ENCODE assay signal across 28 cellular contexts in the genomic region with DNA sequence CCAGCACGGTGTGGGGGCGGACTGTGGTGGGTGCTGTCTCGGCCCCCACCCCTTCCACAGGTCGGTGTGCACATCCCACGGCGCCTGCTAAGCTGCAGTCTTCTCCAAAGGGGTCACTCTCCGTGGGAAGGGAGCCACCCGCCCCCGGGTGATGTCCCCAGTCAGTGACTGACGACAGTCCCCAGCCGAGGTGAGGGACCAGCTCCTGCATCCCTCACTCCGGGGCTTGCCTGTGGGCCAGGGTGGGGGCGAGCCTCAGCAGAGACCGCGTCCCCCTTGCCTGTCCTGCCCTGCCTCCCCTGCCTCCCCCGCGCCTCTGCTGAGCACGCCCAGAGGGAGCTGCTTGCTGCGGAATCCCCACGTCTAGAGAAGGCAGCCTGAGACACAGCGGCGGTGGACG.
"Had no signal": no experiment of that assay in that cellular context is flagged by ENCODE, and none has a peak within 500 bp of the region (broad histone marks: within the 10 kb centered on the region; RNA-seq: fewer than 3 reads in every experiment).

No MANE protein-coding gene starts in this region.

- DNase-seq: activated B cell treated with CpG ODN at 0.5 μM for 24 hours; activated CD4-positive, alpha-beta T cell treated with anti-CD3 and anti-CD28 coated beads for 1 hour; activated CD4-positive, alpha-beta T cell treated with anti-CD3 and anti-CD28 coated beads, Interleukin-2, amount 10 ng/mL, durations not matched to agents 24 days and 14 days; activated CD4-positive, alpha-beta T cell treated with anti-CD3 and anti-CD28 coated beads, Interleukin-2, amount 50 U/mL, for 48 hours; activated CD8-positive, alpha-beta memory T cell treated with anti-CD3 and anti-CD28 coated beads, Interleukin-2, amount 10 ng/mL, durations not matched to agents 7 days and 5 days; activated effector memory CD4-positive, alpha-beta T cell treated with Interleukin-2 at 50 U/mL for 16 hours; activated naive CD4-positive, alpha-beta T cell; activated T-cell treated with anti-CD3 and anti-CD28 coated beads, Interleukin-2, amount 50 U/mL, for 24 hours; MG63; MV-4-11; NCI-H1092 treated with DMSO at 0.1 percent for 48 hours; NCI-H1417 treated with DMSO at 0.1 percent for 48 hours; NCI-H1694; NCI-H2029; NCI-H2107; NCI-H510A treated with DMSO at 0.1 percent for 48 hours; NCI-H69; NK-92 treated with Interleukin-12 subunit alpha and Interleukin-12 subunit beta, amount 100 ng/mL, for 24 hours; OCI-M1; SHP77; T-helper 17 cell; T-helper 9 cell had no signal

- H3K4me3 Mint-ChIP-seq: activated B cell treated with CpG ODN at 0.5 μM for 24 hours; activated CD4-positive, alpha-beta T cell treated with anti-CD3 and anti-CD28 coated beads, Interleukin-2, amount 10 ng/mL, durations not matched to agents 24 days and 14 days; activated CD8-positive, alpha-beta memory T cell treated with anti-CD3 and anti-CD28 coated beads, Interleukin-2, amount 10 ng/mL, durations not matched to agents 7 days and 5 days; activated naive CD4-positive, alpha-beta T cell treated with anti-CD3 and anti-CD28 coated beads, Interleukin-2, amount 50 U/mL, for 24 hours; activated T-cell treated with anti-CD3 and anti-CD28 coated beads, Interleukin-2, amount 50 U/mL, for 24 hours; activated T-helper 1 cell treated with anti-CD3 and anti-CD28 coated beads, Interleukin-12 subunit alpha, Interleukin-12 subunit beta, Interleukin-2, Interleukin-4 antibody, amounts not matched to agents 30 ng/mL and 10 ng/mL and 1 ng/mL, durations not matched to agents 14 hours and 24 hours and 36 hours; central memory CD8-positive, alpha-beta T cell; T-helper 17 cell had no signal

- H3K36me3 Mint-ChIP-seq: activated CD8-positive, alpha-beta memory T cell treated with anti-CD3 and anti-CD28 coated beads, Interleukin-2, amount 10 ng/mL, durations not matched to agents 7 days and 5 days had no signal

- H3K27ac Mint-ChIP-seq: activated B cell treated with CpG ODN at 0.5 μM for 24 hours; activated CD4-positive, alpha-beta T cell treated with anti-CD3 and anti-CD28 coated beads, Interleukin-2, amount 10 ng/mL, durations not matched to agents 24 days and 14 days; activated CD8-positive, alpha-beta memory T cell treated with anti-CD3 and anti-CD28 coated beads, Interleukin-2, amount 10 ng/mL, durations not matched to agents 7 days and 5 days; activated naive CD4-positive, alpha-beta T cell treated with anti-CD3 and anti-CD28 coated beads, Interleukin-2, amount 50 U/mL, for 24 hours; activated T-cell treated with anti-CD3 and anti-CD28 coated beads, Interleukin-2, amount 50 U/mL, for 24 hours; activated T-helper 1 cell treated with anti-CD3 and anti-CD28 coated beads, Interleukin-12 subunit alpha, Interleukin-12 subunit beta, Interleukin-2, Interleukin-4 antibody, amounts not matched to agents 30 ng/mL and 10 ng/mL and 1 ng/mL, durations not matched to agents 14 hours and 24 hours and 36 hours; T-helper 17 cell had no signal

- H3K9me3 Mint-ChIP-seq: activated B cell treated with CpG ODN at 0.5 μM for 24 hours; activated CD4-positive, alpha-beta T cell treated with anti-CD3 and anti-CD28 coated beads, Interleukin-2, amount 10 ng/mL, durations not matched to agents 24 days and 14 days; activated naive CD4-positive, alpha-beta T cell treated with anti-CD3 and anti-CD28 coated beads, Interleukin-2, amount 50 U/mL, for 24 hours; activated T-cell treated with anti-CD3 and anti-CD28 coated beads, Interleukin-2, amount 50 U/mL, for 24 hours; central memory CD8-positive, alpha-beta T cell had no signal

- H3K36me3 ChIP-seq: MG63, SJSA1 had no signal

- H3K27me3 Mint-ChIP-seq: activated naive CD4-positive, alpha-beta T cell treated with anti-CD3 and anti-CD28 coated beads, Interleukin-2, amount 50 U/mL, for 24 hours; activated T-cell treated with anti-CD3 and anti-CD28 coated beads, Interleukin-2, amount 50 U/mL, for 24 hours had no signal

- H3K9me3 ChIP-seq: MG63 had no signal

- H3K4me3 ChIP-seq: MG63, SJSA1 had no signal

- H3K4me1 Mint-ChIP-seq: activated B cell treated with CpG ODN at 0.5 μM for 24 hours; activated CD8-positive, alpha-beta memory T cell treated with anti-CD3 and anti-CD28 coated beads, Interleukin-2, amount 10 ng/mL, durations not matched to agents 7 days and 5 days had no signal

- ATAC-seq: activated CD8-positive, alpha-beta memory T cell treated with anti-CD3 and anti-CD28 coated beads, Interleukin-2, amount 10 ng/mL, durations not matched to agents 7 days and 5 days; Panc1; T-helper 17 cell had no signal

- H3K27ac ChIP-seq: RWPE1, SJSA1 had no signal
